ENCODE assay signal across 12 cellular contexts in the genomic region with DNA sequence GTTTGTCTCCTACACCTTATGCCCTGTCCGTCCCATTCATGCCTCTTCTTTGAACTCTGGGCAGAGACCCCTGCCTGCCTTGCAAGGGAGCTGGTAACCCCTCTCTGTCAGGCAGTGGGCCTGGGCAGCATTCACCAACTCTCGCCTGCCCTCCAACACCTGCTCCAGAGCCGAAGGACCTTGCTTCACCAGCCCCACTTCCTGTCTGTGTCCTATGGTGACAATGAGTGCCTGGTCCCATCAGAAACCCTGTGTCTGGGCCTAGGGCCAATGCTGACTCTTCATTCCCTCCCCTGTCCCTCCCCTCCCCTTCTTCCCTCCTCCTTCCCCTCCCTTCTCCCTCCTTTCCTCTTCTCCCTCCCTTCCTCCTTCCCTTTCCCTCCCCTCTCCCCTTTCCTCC. TPM values are rescaled to one million over a fixed set of nuclear protein-coding genes. Genes with fewer than 3 reads are reported as not detected.
DNase-seq lines count a peak whose midpoint lies in the region; ATAC-seq and FAIRE-seq lines count a peak whose summit lies in the region.
"Had no signal": no experiment of that assay in that cellular context is flagged by ENCODE, and none has a peak within 500 bp of the region (broad histone marks: within the 10 kb centered on the region; RNA-seq: fewer than 3 reads in every experiment).

No MANE protein-coding gene starts in this region.

- intact Hi-C loops in head of caudate nucleus (cut with DNase I) = no loop called here

- ATAC-seq in HG03196 (IDR thresholded peaks at IDR 0.05; ENCODE audit: unreplicated experiment) = no peak
- no peak for ATAC-seq in HG03460 (IDR thresholded peaks at IDR 0.05; ENCODE audit: unreplicated experiment)
- ATAC-seq: naive thymus-derived CD8-positive, alpha-beta T cell had no signal

- FAIRE-seq in frontal cortex (lab: Jason Lieb, UNC) = no peak
- FAIRE-seq: G401.6, TTC549 had no signal

- DNase-seq in NCI-H82 (lab: John Stamatoyannopoulos, UW) (peak; percentile 44), NCI-H82 treated with DMSO at 0.1 percent for 48 hours (lab: John Stamatoyannopoulos, UW; ENCODE audit: unreplicated experiment) (no peak), NCI-H510A treated with DMSO at 0.1 percent for 48 hours (lab: John Stamatoyannopoulos, UW) (peak; percentile 42), head of caudate nucleus (peak in 25 of 42 donors; percentile 18 to 79 (median 49)), superior temporal gyrus (ENCODE audit: extremely low spot score) (peak; percentile 35), frontal cortex (ENCODE audit: low spot score in 2 of 2) (no peak)
- DNase-seq: KBM-7; naive thymus-derived CD8-positive, alpha-beta T cell had no signal

RNA-seq across cellular contexts. Expression of a gene that starts 22.8 kb away (rescaled TPM):
- total RNA-seq in frontal cortex = 118 TPM

Comparison
In these comparisons a context has a peak if more than half of its experiments do, and no peak if none do; other contexts are left out.
1. DNase-seq: peak in NCI-H82 (single experiment), NCI-H510A treated with DMSO at 0.1 percent for 48 hours (single experiment), head of caudate nucleus (25 of 42) and superior temporal gyrus (single experiment); none in NCI-H82 treated with DMSO at 0.1 percent for 48 hours (single experiment) and frontal cortex (0 of 2).